Comparison of ENCODE assay signal across 1 cellular context in the genomic region with DNA sequence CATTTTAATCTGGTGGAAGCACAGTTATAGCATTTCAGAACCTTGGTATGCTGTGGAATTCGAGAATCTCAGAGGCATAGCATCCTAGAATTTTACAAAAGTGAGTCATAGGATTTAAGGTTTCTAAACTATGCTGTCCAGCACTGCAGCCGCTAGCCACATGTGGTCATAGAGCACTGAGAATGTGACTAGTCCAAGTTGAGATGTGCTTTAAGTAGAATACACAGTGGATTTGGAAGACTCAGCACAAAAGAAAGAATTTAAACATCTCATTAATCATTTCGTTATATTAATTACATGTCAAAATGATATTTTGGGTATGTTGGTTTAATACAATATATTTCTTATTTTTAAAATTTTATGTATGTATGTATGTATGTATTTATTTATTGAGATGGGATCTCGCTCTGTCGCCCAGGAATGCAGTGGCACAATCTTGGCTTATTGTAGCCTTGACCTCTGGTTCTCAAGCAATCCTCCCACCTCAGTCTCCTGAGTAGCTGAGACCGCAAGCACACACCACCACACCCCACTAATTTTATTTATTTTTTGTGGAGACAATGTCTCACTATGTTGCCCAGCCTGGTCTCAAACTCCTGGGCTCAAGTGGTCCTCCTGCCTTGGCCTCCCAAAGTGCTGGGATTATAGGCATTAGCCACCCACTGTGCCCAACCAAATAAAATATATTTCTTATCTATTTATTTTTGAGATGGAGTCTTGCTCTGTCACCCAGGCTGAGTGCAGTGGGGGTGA.
A peak's percentile ranks its signal among the peaks of the same experiment; 100 is the strongest.
TF ChIP-seq lines count a peak whose summit lies in the region.

No MANE protein-coding gene starts in this region.

TF ChIP-seq in A549, 52 proteins besides CTCF, POLR2A, EP300 and RAD21 (continued from another document):
- TF ChIP-seq, protein P1, sequence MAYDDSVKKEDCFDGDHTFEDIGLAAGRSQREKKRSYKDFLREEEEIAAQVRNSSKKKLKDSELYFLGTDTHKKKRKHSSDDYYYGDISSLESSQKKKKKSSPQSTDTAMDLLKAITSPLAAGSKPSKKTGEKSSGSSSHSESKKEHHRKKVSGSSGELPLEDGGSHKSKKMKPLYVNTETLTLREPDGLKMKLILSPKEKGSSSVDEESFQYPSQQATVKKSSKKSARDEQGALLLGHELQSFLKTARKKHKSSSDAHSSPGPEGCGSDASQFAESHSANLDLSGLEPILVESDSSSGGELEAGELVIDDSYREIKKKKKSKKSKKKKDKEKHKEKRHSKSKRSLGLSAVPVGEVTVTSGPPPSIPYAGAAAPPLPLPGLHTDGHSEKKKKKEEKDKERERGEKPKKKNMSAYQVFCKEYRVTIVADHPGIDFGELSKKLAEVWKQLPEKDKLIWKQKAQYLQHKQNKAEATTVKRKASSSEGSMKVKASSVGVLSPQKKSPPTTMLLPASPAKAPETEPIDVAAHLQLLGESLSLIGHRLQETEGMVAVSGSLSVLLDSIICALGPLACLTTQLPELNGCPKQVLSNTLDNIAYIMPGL (CRISPR knock-in tag; IDR thresholded peaks at IDR 0.05; ENCODE audit: borderline replicate concordance) = no peak
- no peak for TF ChIP-seq KDM5A (IDR thresholded peaks at IDR 0.05)
- TF ChIP-seq JUN (IDR thresholded peaks at IDR 0.05) = peak in 1 of 2 experiments; percentile 56; a peak in 1 of 5 replicates
- no peak for TF ChIP-seq HOXB13 (CRISPR knock-in tag; IDR thresholded peaks at IDR 0.05; ENCODE audit: low read depth)
- TF ChIP-seq HOXB5 (CRISPR knock-in tag; IDR thresholded peaks at IDR 0.05) = 0 out of 2 replicates have a peak, but pooled peaks have one; percentile 13
- TF ChIP-seq HES2 (IDR thresholded peaks at IDR 0.05) = no peak
- TF ChIP-seq, protein P2, sequence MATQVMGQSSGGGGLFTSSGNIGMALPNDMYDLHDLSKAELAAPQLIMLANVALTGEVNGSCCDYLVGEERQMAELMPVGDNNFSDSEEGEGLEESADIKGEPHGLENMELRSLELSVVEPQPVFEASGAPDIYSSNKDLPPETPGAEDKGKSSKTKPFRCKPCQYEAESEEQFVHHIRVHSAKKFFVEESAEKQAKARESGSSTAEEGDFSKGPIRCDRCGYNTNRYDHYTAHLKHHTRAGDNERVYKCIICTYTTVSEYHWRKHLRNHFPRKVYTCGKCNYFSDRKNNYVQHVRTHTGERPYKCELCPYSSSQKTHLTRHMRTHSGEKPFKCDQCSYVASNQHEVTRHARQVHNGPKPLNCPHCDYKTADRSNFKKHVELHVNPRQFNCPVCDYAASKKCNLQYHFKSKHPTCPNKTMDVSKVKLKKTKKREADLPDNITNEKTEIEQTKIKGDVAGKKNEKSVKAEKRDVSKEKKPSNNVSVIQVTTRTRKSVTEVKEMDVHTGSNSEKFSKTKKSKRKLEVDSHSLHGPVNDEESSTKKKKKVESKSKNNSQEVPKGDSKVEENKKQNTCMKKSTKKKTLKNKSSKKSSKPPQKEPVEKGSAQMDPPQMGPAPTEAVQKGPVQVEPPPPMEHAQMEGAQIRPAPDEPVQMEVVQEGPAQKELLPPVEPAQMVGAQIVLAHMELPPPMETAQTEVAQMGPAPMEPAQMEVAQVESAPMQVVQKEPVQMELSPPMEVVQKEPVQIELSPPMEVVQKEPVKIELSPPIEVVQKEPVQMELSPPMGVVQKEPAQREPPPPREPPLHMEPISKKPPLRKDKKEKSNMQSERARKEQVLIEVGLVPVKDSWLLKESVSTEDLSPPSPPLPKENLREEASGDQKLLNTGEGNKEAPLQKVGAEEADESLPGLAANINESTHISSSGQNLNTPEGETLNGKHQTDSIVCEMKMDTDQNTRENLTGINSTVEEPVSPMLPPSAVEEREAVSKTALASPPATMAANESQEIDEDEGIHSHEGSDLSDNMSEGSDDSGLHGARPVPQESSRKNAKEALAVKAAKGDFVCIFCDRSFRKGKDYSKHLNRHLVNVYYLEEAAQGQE (IDR thresholded peaks at IDR 0.05) = peak; percentile 63; the same call in 1 of the 2 replicates
